In genomic region chr17:70408768-70409167, GRCh38 we compare ENCODE assay signal across 2 cellular contexts.
TF ChIP-seq lines count a peak whose summit lies in the region.

No MANE protein-coding gene starts in this region.

TF ChIP-seq in A549, 52 proteins besides CTCF, POLR2A, EP300 and RAD21 (continued from another document):
- TF ChIP-seq KDM1A (IDR thresholded peaks at IDR 0.05; ENCODE audit: low read depth) (no peak), MAFK (IDR thresholded peaks at IDR 0.05; ENCODE audit: partially characterized antibody) (peak; percentile 62)

TF ChIP-seq in K562, 482 proteins besides CTCF, POLR2A, EP300 and RAD21:
- no peak for TF ChIP-seq ATF1 (CRISPR knock-in tag; IDR thresholded peaks at IDR 0.05)
- no peak for TF ChIP-seq ATF1 (tag; IDR thresholded peaks at IDR 0.05)
- TF ChIP-seq ZNF316 (IDR thresholded peaks at IDR 0.05) = peak; percentile 48; the same call in 1 of the 2 replicates
